2 cellular contexts compared by ENCODE assay signal in genomic region chr17:74430706-74431567, GRCh38.
TF ChIP-seq lines count a peak whose summit lies in the region.

No MANE protein-coding gene starts in this region.

TF ChIP-seq in HEK293, 187 proteins besides CTCF, POLR2A, EP300 and RAD21 (continues in another document):
- TF ChIP-seq REST (tag by site-specific recombination; IDR thresholded peaks at IDR 0.05) (0 out of 2 replicates have a peak, but pooled peaks have one; percentile 14), ZNF133 (tag by site-specific recombination; IDR thresholded peaks at IDR 0.05) (no peak), ZNF558 (tag by site-specific recombination; IDR thresholded peaks at IDR 0.05) (no peak), ZNF529 (tag by site-specific recombination; IDR thresholded peaks at IDR 0.05; ENCODE audit: insufficient replicate concordance) (no peak), PBX3 (CRISPR knock-in tag; IDR thresholded peaks at IDR 0.05) (peak; percentile 79), KLF16 (tag by site-specific recombination; IDR thresholded peaks at IDR 0.05) (peak; percentile 53; the same call in 1 of the 2 replicates), ZNF501 (tag by site-specific recombination; IDR thresholded peaks at IDR 0.05) (peak; percentile 88; the same call in 1 of the 2 replicates), ZNF830 (tag by site-specific recombination; IDR thresholded peaks at IDR 0.05; ENCODE audit: low read depth) (no peak), ZSCAN23 (tag by site-specific recombination; IDR thresholded peaks at IDR 0.05) (0 out of 2 replicates have a peak, but pooled peaks have one; percentile 87), ZFP37 (tag by site-specific recombination; IDR thresholded peaks at IDR 0.05) (peak; percentile 74; the same call in 1 of the 2 replicates), ZNF112 (tag by site-specific recombination; IDR thresholded peaks at IDR 0.05) (no peak), ZNF645 (tag by site-specific recombination; IDR thresholded peaks at IDR 0.05) (0 out of 2 replicates have a peak, but pooled peaks have one; percentile 69), ZSCAN16 (tag by site-specific recombination; IDR thresholded peaks at IDR 0.05) (peak; percentile 92), ZNF692 (tag by site-specific recombination; IDR thresholded peaks at IDR 0.05) (peak; percentile 62)
- TF ChIP-seq, protein P1, sequence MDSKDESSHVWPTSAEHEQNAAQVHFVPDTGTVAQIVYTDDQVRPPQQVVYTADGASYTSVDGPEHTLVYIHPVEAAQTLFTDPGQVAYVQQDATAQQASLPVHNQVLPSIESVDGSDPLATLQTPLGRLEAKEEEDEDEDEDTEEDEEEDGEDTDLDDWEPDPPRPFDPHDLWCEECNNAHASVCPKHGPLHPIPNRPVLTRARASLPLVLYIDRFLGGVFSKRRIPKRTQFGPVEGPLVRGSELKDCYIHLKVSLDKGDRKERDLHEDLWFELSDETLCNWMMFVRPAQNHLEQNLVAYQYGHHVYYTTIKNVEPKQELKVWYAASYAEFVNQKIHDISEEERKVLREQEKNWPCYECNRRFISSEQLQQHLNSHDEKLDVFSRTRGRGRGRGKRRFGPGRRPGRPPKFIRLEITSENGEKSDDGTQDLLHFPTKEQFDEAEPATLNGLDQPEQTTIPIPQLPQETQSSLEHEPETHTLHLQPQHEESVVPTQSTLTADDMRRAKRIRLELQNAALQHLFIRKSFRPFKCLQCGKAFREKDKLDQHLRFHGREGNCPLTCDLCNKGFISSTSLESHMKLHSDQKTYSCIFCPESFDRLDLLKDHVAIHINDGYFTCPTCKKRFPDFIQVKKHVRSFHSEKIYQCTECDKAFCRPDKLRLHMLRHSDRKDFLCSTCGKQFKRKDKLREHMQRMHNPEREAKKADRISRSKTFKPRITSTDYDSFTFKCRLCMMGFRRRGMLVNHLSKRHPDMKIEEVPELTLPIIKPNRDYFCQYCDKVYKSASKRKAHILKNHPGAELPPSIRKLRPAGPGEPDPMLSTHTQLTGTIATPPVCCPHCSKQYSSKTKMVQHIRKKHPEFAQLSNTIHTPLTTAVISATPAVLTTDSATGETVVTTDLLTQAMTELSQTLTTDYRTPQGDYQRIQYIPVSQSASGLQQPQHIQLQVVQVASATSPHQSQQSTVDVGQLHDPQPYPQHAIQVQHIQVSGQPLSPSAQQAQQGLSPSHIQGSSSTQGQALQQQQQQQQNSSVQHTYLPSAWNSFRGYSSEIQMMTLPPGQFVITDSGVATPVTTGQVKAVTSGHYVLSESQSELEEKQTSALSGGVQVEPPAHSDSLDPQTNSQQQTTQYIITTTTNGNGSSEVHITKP (tag by site-specific recombination; IDR thresholded peaks at IDR 0.05) = peak; percentile 60

TF ChIP-seq in K562, 482 proteins besides CTCF, POLR2A, EP300 and RAD21 (continues in another document):
- TF ChIP-seq ZNF318 (IDR thresholded peaks at IDR 0.05; ENCODE audit: borderline replicate concordance in 1 of 2, low read depth in 1 of 2) = no peak
- no peak for TF ChIP-seq SRSF9 (IDR thresholded peaks at IDR 0.05; ENCODE audit: borderline replicate concordance, low read depth, low read length)
- TF ChIP-seq TEAD4 (IDR thresholded peaks at IDR 0.05; ENCODE audit: low read length) = no peak; the same call in 1 of the 2 replicates
- TF ChIP-seq TEAD4 (CRISPR knock-in tag; IDR thresholded peaks at IDR 0.05; ENCODE audit: borderline replicate concordance) = no peak
- TF ChIP-seq, protein P2, sequence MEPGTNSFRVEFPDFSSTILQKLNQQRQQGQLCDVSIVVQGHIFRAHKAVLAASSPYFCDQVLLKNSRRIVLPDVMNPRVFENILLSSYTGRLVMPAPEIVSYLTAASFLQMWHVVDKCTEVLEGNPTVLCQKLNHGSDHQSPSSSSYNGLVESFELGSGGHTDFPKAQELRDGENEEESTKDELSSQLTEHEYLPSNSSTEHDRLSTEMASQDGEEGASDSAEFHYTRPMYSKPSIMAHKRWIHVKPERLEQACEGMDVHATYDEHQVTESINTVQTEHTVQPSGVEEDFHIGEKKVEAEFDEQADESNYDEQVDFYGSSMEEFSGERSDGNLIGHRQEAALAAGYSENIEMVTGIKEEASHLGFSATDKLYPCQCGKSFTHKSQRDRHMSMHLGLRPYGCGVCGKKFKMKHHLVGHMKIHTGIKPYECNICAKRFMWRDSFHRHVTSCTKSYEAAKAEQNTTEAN (CRISPR knock-in tag; IDR thresholded peaks at IDR 0.05) = no peak; the same call in 1 of the 2 replicates
- peak in 1 of 2 experiments; percentile 90; a peak in 2 of 4 replicates for TF ChIP-seq ZNF639 (CRISPR knock-in tag; conservative IDR thresholded peaks at IDR 0.05 in 1 of 2, IDR thresholded peaks at IDR 0.05 in 1 of 2)
- TF ChIP-seq BDP1 (IDR thresholded peaks at IDR 0.05; ENCODE audit: insufficient read depth, insufficient read length) = no peak
- TF ChIP-seq U2AF2 (optimal IDR thresholded peaks at IDR 0.05; ENCODE audit: low read depth, low read length) = no peak
- no peak for TF ChIP-seq BRF2 (IDR thresholded peaks at IDR 0.05; ENCODE audit: borderline replicate concordance, insufficient read depth, insufficient read length)
- no peak for TF ChIP-seq SPI1 (IDR thresholded peaks at IDR 0.05; ENCODE audit: borderline replicate concordance, low read depth, low read length)
- TF ChIP-seq SNIP1 (IDR thresholded peaks at IDR 0.05; ENCODE audit: low read depth) = no peak
- TF ChIP-seq ZNF174 (CRISPR knock-in tag; IDR thresholded peaks at IDR 0.05) = no peak
- no peak for TF ChIP-seq YY1 (IDR thresholded peaks at IDR 0.05; ENCODE audit: borderline replicate concordance in 1 of 3, control insufficient read depth in 1 of 3, extremely low read depth in 1 of 3, insufficient read depth in 3 of 3, insufficient read length in 1 of 3, insufficient replicate concordance in 2 of 3, low read depth in 1 of 3, low read length in 2 of 3)
- peak; percentile 96 for TF ChIP-seq ZFX (CRISPR knock-in tag; IDR thresholded peaks at IDR 0.05)
- peak; percentile 29 to 31; a peak in 1 of 4 replicates for TF ChIP-seq NRF1 (conservative IDR thresholded peaks at IDR 0.05 in 1 of 2, IDR thresholded peaks at IDR 0.05 in 1 of 2)
- no peak for TF ChIP-seq STAT5A (IDR thresholded peaks at IDR 0.05; ENCODE audit: borderline replicate concordance, low read length)
- TF ChIP-seq TCF15 (CRISPR knock-in tag; IDR thresholded peaks at IDR 0.05) = no peak
- TF ChIP-seq ETS2 (tag; IDR thresholded peaks at IDR 0.05; ENCODE audit: borderline replicate concordance, poor library complexity, severe bottlenecking) = no peak
- TF ChIP-seq SP1 (CRISPR knock-in tag; IDR thresholded peaks at IDR 0.05) = peak; percentile 12; the same call in 1 of the 2 replicates
- TF ChIP-seq NONO (IDR thresholded peaks at IDR 0.05; ENCODE audit: low read depth in 2 of 2, low read length in 1 of 2) = no peak
- no peak for TF ChIP-seq SP2 (IDR thresholded peaks at IDR 0.05; ENCODE audit: extremely low read depth, low read depth, low read length, poor library complexity, severe bottlenecking)
- TF ChIP-seq ZNF766 (CRISPR knock-in tag; conservative IDR thresholded peaks at IDR 0.05) = peak; percentile 98
- TF ChIP-seq FOXJ2 (tag; IDR thresholded peaks at IDR 0.05) = no peak
- no peak for TF ChIP-seq CEBPB (tag; IDR thresholded peaks at IDR 0.05)
- TF ChIP-seq MTA3 (IDR thresholded peaks at IDR 0.05; ENCODE audit: borderline replicate concordance) = 0 out of 2 replicates have a peak, but pooled peaks have one; percentile 24
- TF ChIP-seq HDAC3 (IDR thresholded peaks at IDR 0.05; ENCODE audit: borderline replicate concordance, partially characterized antibody) = no peak
- no peak for TF ChIP-seq GTF2A2 (tag; IDR thresholded peaks at IDR 0.05)
- TF ChIP-seq SMAD3 (CRISPR knock-in tag; conservative IDR thresholded peaks at IDR 0.05) = 0 out of 2 replicates have a peak, but pooled peaks have one; percentile 4
- TF ChIP-seq RUNX1 (IDR thresholded peaks at IDR 0.05; ENCODE audit: low read depth) = no peak
- TF ChIP-seq SIN3B (IDR thresholded peaks at IDR 0.05; ENCODE audit: low read depth) = no peak
- no peak; the same call in 1 of the 2 replicates for TF ChIP-seq ZEB2 (IDR thresholded peaks at IDR 0.05)
- TF ChIP-seq TRIM24 (IDR thresholded peaks at IDR 0.05) = peak in 1 of 2 experiments; percentile 45; a peak in 2 of 4 replicates
- TF ChIP-seq ZNF134 (CRISPR knock-in tag; conservative IDR thresholded peaks at IDR 0.05) = no peak
- TF ChIP-seq FOXA3 (CRISPR knock-in tag; conservative IDR thresholded peaks at IDR 0.05 in 1 of 2, IDR thresholded peaks at IDR 0.05 in 1 of 2) = peak; percentile 44 to 74; a peak in 2 of 4 replicates
- TF ChIP-seq COPS2 (conservative IDR thresholded peaks at IDR 0.05) = no peak
- no peak for TF ChIP-seq MYBL2 (IDR thresholded peaks at IDR 0.05; ENCODE audit: low read depth)
- no peak for TF ChIP-seq MYBL2 (CRISPR knock-in tag; IDR thresholded peaks at IDR 0.05; ENCODE audit: borderline replicate concordance)
- TF ChIP-seq, protein P3, sequence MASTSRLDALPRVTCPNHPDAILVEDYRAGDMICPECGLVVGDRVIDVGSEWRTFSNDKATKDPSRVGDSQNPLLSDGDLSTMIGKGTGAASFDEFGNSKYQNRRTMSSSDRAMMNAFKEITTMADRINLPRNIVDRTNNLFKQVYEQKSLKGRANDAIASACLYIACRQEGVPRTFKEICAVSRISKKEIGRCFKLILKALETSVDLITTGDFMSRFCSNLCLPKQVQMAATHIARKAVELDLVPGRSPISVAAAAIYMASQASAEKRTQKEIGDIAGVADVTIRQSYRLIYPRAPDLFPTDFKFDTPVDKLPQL (IDR thresholded peaks at IDR 0.05; ENCODE audit: extremely low read depth, insufficient read length) = no peak
- TF ChIP-seq TBP (optimal IDR thresholded peaks at IDR 0.05; ENCODE audit: low read depth, low read length) = no peak
- no peak for TF ChIP-seq BCOR (IDR thresholded peaks at IDR 0.05)
- no peak for TF ChIP-seq BRF1 (IDR thresholded peaks at IDR 0.05; ENCODE audit: borderline replicate concordance, extremely low read depth, insufficient read length)
- TF ChIP-seq ZNF347 (CRISPR knock-in tag; IDR thresholded peaks at IDR 0.05; ENCODE audit: low read depth) = no peak
